In genomic region chr17:33377837-33378236, GRCh38 we compare ENCODE assay signal across 24 cellular contexts.
"Had no signal": no experiment of that assay in that cellular context is flagged by ENCODE, and none has a peak within 500 bp of the region (broad histone marks: within the 10 kb centered on the region; RNA-seq: fewer than 3 reads in every experiment).

No MANE protein-coding gene starts in this region.

- H3K9me3 ChIP-seq: body of pancreas, colonic mucosa, right atrium auricular region, suprapubic skin, vagina had no signal

- H3K27ac Mint-ChIP-seq: activated CD8-positive, alpha-beta T cell treated with anti-CD3 and anti-CD28 coated beads for 36 hours; activated naive CD8-positive, alpha-beta T cell treated with anti-CD3 and anti-CD28 coated beads, Interleukin-2, amount 10 ng/mL, durations not matched to agents 7 days and 5 days; activated T-cell treated with anti-CD3 and anti-CD28 coated beads, Interleukin-2, amount 50 U/mL, for 24 hours; activated T-helper 2 cell treated with anti-CD3 and anti-CD28 coated beads, Interferon-gamma antibody, Interleukin-2, Interleukin-4, amounts not matched to agents 10 μg/mL and 5 μg/mL and 100 μg/mL, durations not matched to agents 14 hours and 24 hours and 36 hours; T-helper 1 cell treated with Interleukin-12 subunit alpha and Interleukin-12 subunit beta and Interleukin-4 antibody, amounts not matched to agents 30 μg/mL and 1 μg/mL, for 36 hours; WTC11 had no signal

- H3K4me3 ChIP-seq: body of pancreas, colonic mucosa, lung, right atrium auricular region, skin epidermis, suprapubic skin, vagina had no signal

- DNase-seq: activated CD4-positive, alpha-beta T cell treated with anti-CD3 and anti-CD28 coated beads for 48 hours; activated CD8-positive, alpha-beta T cell treated with anti-CD3 and anti-CD28 coated beads for 36 hours; activated naive CD4-positive, alpha-beta T cell treated with Interleukin-2 at 50 U/mL for 16 hours; activated naive CD8-positive, alpha-beta T cell treated with anti-CD3 and anti-CD28 coated beads, Interleukin-2, amount 10 ng/mL, durations not matched to agents 7 days and 5 days; activated T-cell treated with anti-CD3 and anti-CD28 coated beads, Interleukin-2, amount 50 U/mL, for 24 hours; body of pancreas; central memory CD4-positive, alpha-beta T cell; colonic mucosa; erythroblast; foreskin melanocyte; midbrain; stimulated activated CD4-positive, alpha-beta T cell treated with anti-CD3 and anti-CD28 coated beads, Interleukin-4, amount 100 ng/mL, for 1 hour; stimulated activated naive CD8-positive, alpha-beta T cell treated with anti-CD3 and anti-CD28 coated beads, Interleukin-15, amount 100 ng/mL, for 72 hours had no signal

- FAIRE-seq: keratinocyte had no signal

- H3K4me3 Mint-ChIP-seq: activated CD8-positive, alpha-beta T cell treated with anti-CD3 and anti-CD28 coated beads for 36 hours; activated naive CD8-positive, alpha-beta T cell treated with anti-CD3 and anti-CD28 coated beads, Interleukin-2, amount 10 ng/mL, durations not matched to agents 7 days and 5 days; activated T-cell treated with anti-CD3 and anti-CD28 coated beads, Interleukin-2, amount 50 U/mL, for 24 hours; neural crest cell; stimulated activated naive CD8-positive, alpha-beta T cell treated with anti-CD3 and anti-CD28 coated beads, Interleukin-15, amount 100 ng/mL, for 72 hours; T-helper 1 cell treated with Interleukin-12 subunit alpha and Interleukin-12 subunit beta and Interleukin-4 antibody, amounts not matched to agents 30 μg/mL and 1 μg/mL, for 36 hours; WTC11 had no signal

- H3K9me3 Mint-ChIP-seq: activated CD8-positive, alpha-beta T cell treated with anti-CD3 and anti-CD28 coated beads for 36 hours; activated naive CD8-positive, alpha-beta T cell treated with anti-CD3 and anti-CD28 coated beads, Interleukin-2, amount 10 ng/mL, durations not matched to agents 7 days and 5 days; activated T-cell treated with anti-CD3 and anti-CD28 coated beads, Interleukin-2, amount 50 U/mL, for 24 hours; activated T-helper 2 cell treated with anti-CD3 and anti-CD28 coated beads, Interferon-gamma antibody, Interleukin-2, Interleukin-4, amounts not matched to agents 10 μg/mL and 5 μg/mL and 100 μg/mL, durations not matched to agents 14 hours and 24 hours and 36 hours; neural crest cell; stimulated activated naive CD8-positive, alpha-beta T cell treated with anti-CD3 and anti-CD28 coated beads, Interleukin-15, amount 100 ng/mL, for 72 hours; T-helper 1 cell treated with Interleukin-12 subunit alpha and Interleukin-12 subunit beta and Interleukin-4 antibody, amounts not matched to agents 30 μg/mL and 1 μg/mL, for 36 hours; WTC11 had no signal

- H3K4me1 Mint-ChIP-seq: activated naive CD8-positive, alpha-beta T cell treated with anti-CD3 and anti-CD28 coated beads, Interleukin-2, amount 10 ng/mL, durations not matched to agents 7 days and 5 days; stimulated activated naive CD8-positive, alpha-beta T cell treated with anti-CD3 and anti-CD28 coated beads, Interleukin-15, amount 100 ng/mL, for 72 hours had no signal

- H3K27ac ChIP-seq: body of pancreas, colonic mucosa, right atrium auricular region, skin epidermis, suprapubic skin, vagina had no signal

- H3K4me1 ChIP-seq: body of pancreas, colonic mucosa, right atrium auricular region had no signal

- ATAC-seq: activated CD8-positive, alpha-beta T cell treated with anti-CD3 and anti-CD28 coated beads for 36 hours; body of pancreas; left lobe of liver; stimulated activated naive CD8-positive, alpha-beta T cell treated with anti-CD3 and anti-CD28 coated beads, Interleukin-15, amount 100 ng/mL, for 72 hours; WTC11 had no signal

- H3K27me3 ChIP-seq: body of pancreas, colonic mucosa, right atrium auricular region, vagina had no signal

- H3K36me3 ChIP-seq: colonic mucosa, right atrium auricular region, suprapubic skin, vagina had no signal

- H3K36me3 Mint-ChIP-seq: activated naive CD8-positive, alpha-beta T cell treated with anti-CD3 and anti-CD28 coated beads, Interleukin-2, amount 10 ng/mL, durations not matched to agents 7 days and 5 days; WTC11 had no signal
